ENCODE assay signal across 21 cellular contexts in the genomic region with DNA sequence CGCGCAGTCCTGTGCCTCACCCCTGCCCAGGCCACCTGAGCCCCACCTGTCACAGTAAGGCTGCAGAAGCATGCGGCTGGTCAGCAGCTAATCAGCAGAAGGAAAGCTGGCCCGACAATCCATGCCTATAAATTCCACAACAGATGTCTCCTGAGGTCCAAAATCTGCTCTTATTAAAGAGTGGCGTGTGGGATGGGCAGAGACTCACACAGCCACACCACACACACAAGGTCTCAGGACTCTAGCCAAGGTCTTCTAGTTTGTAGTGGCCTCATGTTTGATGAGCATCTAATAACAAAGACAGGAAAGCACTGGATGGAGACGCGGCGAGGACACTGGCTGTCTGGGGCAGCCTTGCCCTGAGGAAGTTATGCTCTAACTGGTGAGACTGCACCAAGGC. TPM values are rescaled to one million over a fixed set of nuclear protein-coding genes. Genes with fewer than 3 reads are reported as not detected.
A peak's percentile ranks its signal among the peaks of the same experiment; 100 is the strongest.
DNase-seq lines count a peak whose midpoint lies in the region; ATAC-seq, FAIRE-seq and TF ChIP-seq lines count a peak whose summit lies in the region.
"Had no signal": no experiment of that assay in that cellular context is flagged by ENCODE, and none has a peak within 500 bp of the region (broad histone marks: within the 10 kb centered on the region; RNA-seq: fewer than 3 reads in every experiment).

No MANE protein-coding gene starts in this region.

- FAIRE-seq in HTR-8/SVneo (lab: Jason Lieb, UNC) = no peak
- FAIRE-seq: TTC549 had no signal

- H4K20me1 ChIP-seq in osteoblast (ENCODE audit: insufficient read depth, low read length) = peaks cover 90% of the 10 kb centered on the region

- no peak overlapping the region for H3K27ac ChIP-seq in CD8-positive, alpha-beta memory T cell (ENCODE audit: low read depth, low read length)
- no peak overlapping the region for H3K27ac ChIP-seq in osteoblast (ENCODE audit: low read depth, low read length)
- H3K27ac ChIP-seq: foreskin keratinocyte, left ventricle myocardium inferior had no signal

- no peak for DNase-seq in activated CD8-positive, alpha-beta T cell treated with anti-CD3 and anti-CD28 coated beads for 36 hours
- DNase-seq in activated CD8-positive, alpha-beta T cell treated with anti-CD3 and anti-CD28 coated beads, Interleukin-2, amount 10 ng/mL, durations not matched to agents 7 days and 5 days = no peak
- no peak for DNase-seq in CD8-positive, alpha-beta memory T cell
- no peak for DNase-seq in activated naive CD8-positive, alpha-beta T cell treated with anti-CD3 and anti-CD28 coated beads for 36 hours
- no peak for DNase-seq in naive thymus-derived CD8-positive, alpha-beta T cell
- DNase-seq in HTR-8/SVneo (ENCODE audit: insufficient read length, low spot score) (no peak), osteoblast (ENCODE audit: insufficient read length, low spot score, missing footprints) (no peak)
- DNase-seq: ACHN; activated naive CD4-positive, alpha-beta T cell treated with anti-CD3 and anti-CD28 coated beads, Interleukin-2, amount 10 ng/mL, durations not matched to agents 7 days and 5 days; effector CD8-positive, alpha-beta T cell; foreskin keratinocyte; left ventricle myocardium inferior; NCI-H1048; NCI-H187 treated with DMSO at 0.1 percent for 48 hours; NCI-H748 treated with DMSO at 0.1 percent for 48 hours; OCI-M1; SHP77; SW 1271 had no signal

- no peak for ATAC-seq in activated CD8-positive, alpha-beta T cell treated with anti-CD3 and anti-CD28 coated beads for 36 hours
- no peak for ATAC-seq in activated CD8-positive, alpha-beta T cell treated with anti-CD3 and anti-CD28 coated beads, Interleukin-2, amount 10 ng/mL, durations not matched to agents 7 days and 5 days
- ATAC-seq in naive thymus-derived CD8-positive, alpha-beta T cell = no peak
- no peak for ATAC-seq in HG02588 (IDR thresholded peaks at IDR 0.05; ENCODE audit: unreplicated experiment)
- ATAC-seq: foreskin keratinocyte had no signal

- H3K27ac Mint-ChIP-seq in activated CD8-positive, alpha-beta T cell treated with anti-CD3 and anti-CD28 coated beads for 36 hours = peak overlapping the region; percentile 46
- no peak overlapping the region for H3K27ac Mint-ChIP-seq in activated CD8-positive, alpha-beta T cell treated with anti-CD3 and anti-CD28 coated beads, Interleukin-2, amount 10 ng/mL, durations not matched to agents 7 days and 5 days
- H3K27ac Mint-ChIP-seq in CD8-positive, alpha-beta memory T cell = peak overlapping the region in 5 of 8 donors; percentile 47 to 69 (median 66)
- H3K27ac Mint-ChIP-seq in activated naive CD8-positive, alpha-beta T cell treated with anti-CD3 and anti-CD28 coated beads for 36 hours = no peak overlapping the region
- peak overlapping the region in 7 of 10 donors; percentile 31 to 91 (median 74) for H3K27ac Mint-ChIP-seq in naive thymus-derived CD8-positive, alpha-beta T cell
- H3K27ac Mint-ChIP-seq: activated naive CD4-positive, alpha-beta T cell treated with anti-CD3 and anti-CD28 coated beads, Interleukin-2, amount 10 ng/mL, durations not matched to agents 7 days and 5 days had no signal

- H3K4me1 Mint-ChIP-seq in activated CD8-positive, alpha-beta T cell treated with anti-CD3 and anti-CD28 coated beads for 36 hours (ENCODE audit: low read depth) = peaks cover 55% of the 10 kb centered on the region
- peaks cover 52% of the 10 kb centered on the region for H3K4me1 Mint-ChIP-seq in activated CD8-positive, alpha-beta T cell treated with anti-CD3 and anti-CD28 coated beads, Interleukin-2, amount 10 ng/mL, durations not matched to agents 7 days and 5 days (ENCODE audit: low read depth)
- H3K4me1 Mint-ChIP-seq in CD8-positive, alpha-beta memory T cell = peaks cover 0 to 53% (median 28%) of the 10 kb centered on the region in 3 donors
- peaks cover 54% of the 10 kb centered on the region for H3K4me1 Mint-ChIP-seq in activated naive CD8-positive, alpha-beta T cell treated with anti-CD3 and anti-CD28 coated beads for 36 hours
- H3K4me1 Mint-ChIP-seq in naive thymus-derived CD8-positive, alpha-beta T cell = peaks cover 22 to 60% (median 49%) of the 10 kb centered on the region in 4 donors

- H2AFZ ChIP-seq in osteoblast (ENCODE audit: low read length) = no peak overlapping the region

- H3K9me3 ChIP-seq in CD8-positive, alpha-beta memory T cell (ENCODE audit: low read length) = no peaks in the 10 kb centered on the region
- no peaks in the 10 kb centered on the region for H3K9me3 ChIP-seq in osteoblast (ENCODE audit: low read depth, low read length)
- H3K9me3 ChIP-seq: left ventricle myocardium inferior had no signal

- H3K4me3 ChIP-seq in CD8-positive, alpha-beta memory T cell (ENCODE audit: low read length) = no peak overlapping the region
- no peak overlapping the region for H3K4me3 ChIP-seq in osteoblast (ENCODE audit: insufficient read depth, low read length)
- H3K4me3 ChIP-seq: left ventricle myocardium inferior had no signal

- CTCF ChIA-PET in activated CD8-positive, alpha-beta T cell treated with anti-CD3 and anti-CD28 coated beads for 36 hours (lab: Charles Lee) = no interaction called here
- CTCF ChIA-PET in activated CD8-positive, alpha-beta T cell treated with anti-CD3 and anti-CD28 coated beads, Interleukin-2, amount 10 ng/mL, durations not matched to agents 7 days and 5 days (lab: Charles Lee) = interaction anchor here (0.7 to 2.6 kb wide), 3 partner anchors 12 to 54 kb away, joined by 3 to 9 read pairs (median 3); no protein-coding TSS in a partner anchor
- CTCF ChIA-PET in CD8-positive, alpha-beta memory T cell (lab: Charles Lee) = interaction anchor here (2.1 kb wide), 1 partner anchor 20 kb away, joined by 6 read pairs; no protein-coding TSS in a partner anchor

- no peak for TF ChIP-seq CTCF in activated CD8-positive, alpha-beta T cell treated with anti-CD3 and anti-CD28 coated beads for 36 hours (IDR thresholded peaks at IDR 0.05)
- no peak for TF ChIP-seq CTCF in osteoblast (IDR thresholded peaks at IDR 0.05; ENCODE audit: extremely low read depth, low read depth, low read length)

- H3K79me2 ChIP-seq in osteoblast (ENCODE audit: insufficient read depth, low read length) = peaks cover 92% of the 10 kb centered on the region

- POLR2A ChIA-PET in activated CD8-positive, alpha-beta T cell treated with anti-CD3 and anti-CD28 coated beads for 36 hours (lab: Charles Lee) = interaction anchor here (1.2 to 3.0 kb wide), 4 partner anchors 11 to 60 kb away, joined by 3 to 15 read pairs (median 6); no protein-coding TSS in a partner anchor
- POLR2A ChIA-PET in activated CD8-positive, alpha-beta T cell treated with anti-CD3 and anti-CD28 coated beads, Interleukin-2, amount 10 ng/mL, durations not matched to agents 7 days and 5 days (lab: Charles Lee) = interaction anchor here (0.5 to 0.6 kb wide), 2 partner anchors 8 to 14 kb away, joined by 3 to 4 read pairs; no protein-coding TSS in a partner anchor
- POLR2A ChIA-PET in CD8-positive, alpha-beta memory T cell (lab: Charles Lee) = no interaction called here
- POLR2A ChIA-PET in naive thymus-derived CD8-positive, alpha-beta T cell (lab: Charles Lee) = interaction anchor here (0.5 to 2.2 kb wide), 4 partner anchors 26 to 161 kb away, joined by 3 to 8 read pairs (median 5); no protein-coding TSS in a partner anchor

- no peaks in the 10 kb centered on the region for H3K9me3 Mint-ChIP-seq in activated CD8-positive, alpha-beta T cell treated with anti-CD3 and anti-CD28 coated beads for 36 hours
- H3K9me3 Mint-ChIP-seq in activated CD8-positive, alpha-beta T cell treated with anti-CD3 and anti-CD28 coated beads, Interleukin-2, amount 10 ng/mL, durations not matched to agents 7 days and 5 days (ENCODE audit: insufficient read depth) = no peaks in the 10 kb centered on the region
- H3K9me3 Mint-ChIP-seq in CD8-positive, alpha-beta memory T cell = peaks cover 0 to 3% (median 0%) of the 10 kb centered on the region in 5 donors
- no peaks in the 10 kb centered on the region for H3K9me3 Mint-ChIP-seq in activated naive CD8-positive, alpha-beta T cell treated with anti-CD3 and anti-CD28 coated beads for 36 hours
- H3K9me3 Mint-ChIP-seq in naive thymus-derived CD8-positive, alpha-beta T cell = no peaks in the 10 kb centered on the region
- H3K9me3 Mint-ChIP-seq: activated naive CD4-positive, alpha-beta T cell treated with anti-CD3 and anti-CD28 coated beads, Interleukin-2, amount 10 ng/mL, durations not matched to agents 7 days and 5 days had no signal

- peaks cover 23% of the 10 kb centered on the region for H3K36me3 Mint-ChIP-seq in activated CD8-positive, alpha-beta T cell treated with anti-CD3 and anti-CD28 coated beads for 36 hours (ENCODE audit: low read depth)
- peaks cover 24% of the 10 kb centered on the region for H3K36me3 Mint-ChIP-seq in activated CD8-positive, alpha-beta T cell treated with anti-CD3 and anti-CD28 coated beads, Interleukin-2, amount 10 ng/mL, durations not matched to agents 7 days and 5 days (ENCODE audit: low read depth)
- peaks cover 0 to 31% (median 10%) of the 10 kb centered on the region in 3 donors for H3K36me3 Mint-ChIP-seq in CD8-positive, alpha-beta memory T cell
- H3K36me3 Mint-ChIP-seq in activated naive CD8-positive, alpha-beta T cell treated with anti-CD3 and anti-CD28 coated beads for 36 hours = peaks cover 30% of the 10 kb centered on the region
- H3K36me3 Mint-ChIP-seq in naive thymus-derived CD8-positive, alpha-beta T cell = peaks cover 0 to 20% (median 2%) of the 10 kb centered on the region in 3 donors

- H3K36me3 ChIP-seq in CD8-positive, alpha-beta memory T cell (ENCODE audit: insufficient read depth, low read length) = no peaks in the 10 kb centered on the region
- H3K36me3 ChIP-seq in osteoblast (ENCODE audit: insufficient read depth, low read length) = peaks cover 3% of the 10 kb centered on the region
- H3K36me3 ChIP-seq: left ventricle myocardium inferior had no signal

- peaks cover 88% of the 10 kb centered on the region for H3K4me1 ChIP-seq in CD8-positive, alpha-beta memory T cell (ENCODE audit: insufficient read depth, low read length)
- peaks cover 16% of the 10 kb centered on the region for H3K4me1 ChIP-seq in osteoblast (ENCODE audit: insufficient read depth, low read length)

- H3K4me3 Mint-ChIP-seq in activated CD8-positive, alpha-beta T cell treated with anti-CD3 and anti-CD28 coated beads for 36 hours = no peak overlapping the region
- H3K4me3 Mint-ChIP-seq in activated CD8-positive, alpha-beta T cell treated with anti-CD3 and anti-CD28 coated beads, Interleukin-2, amount 10 ng/mL, durations not matched to agents 7 days and 5 days = no peak overlapping the region
- H3K4me3 Mint-ChIP-seq in CD8-positive, alpha-beta memory T cell = peak overlapping the region in 6 of 7 donors; percentile 6 to 82 (median 53)
- peak overlapping the region; percentile 15 for H3K4me3 Mint-ChIP-seq in activated naive CD8-positive, alpha-beta T cell treated with anti-CD3 and anti-CD28 coated beads for 36 hours
- H3K4me3 Mint-ChIP-seq in naive thymus-derived CD8-positive, alpha-beta T cell = peak overlapping the region in 8 of 10 donors; percentile 26 to 86 (median 72)
- H3K4me3 Mint-ChIP-seq: activated naive CD4-positive, alpha-beta T cell treated with anti-CD3 and anti-CD28 coated beads, Interleukin-2, amount 10 ng/mL, durations not matched to agents 7 days and 5 days; neural crest cell had no signal

- intact Hi-C loops in activated CD8-positive, alpha-beta T cell treated with anti-CD3 and anti-CD28 coated beads for 36 hours (cut with micrococcal nuclease) = no loop called here

- H3K27me3 Mint-ChIP-seq in activated CD8-positive, alpha-beta T cell treated with anti-CD3 and anti-CD28 coated beads for 36 hours = no peaks in the 10 kb centered on the region
- H3K27me3 Mint-ChIP-seq in activated CD8-positive, alpha-beta T cell treated with anti-CD3 and anti-CD28 coated beads, Interleukin-2, amount 10 ng/mL, durations not matched to agents 7 days and 5 days (ENCODE audit: low read depth) = no peaks in the 10 kb centered on the region
- H3K27me3 Mint-ChIP-seq in CD8-positive, alpha-beta memory T cell = no peaks in the 10 kb centered on the region
- H3K27me3 Mint-ChIP-seq in activated naive CD8-positive, alpha-beta T cell treated with anti-CD3 and anti-CD28 coated beads for 36 hours = no peaks in the 10 kb centered on the region
- H3K27me3 Mint-ChIP-seq in naive thymus-derived CD8-positive, alpha-beta T cell = peaks cover 0 to 2% (median 0%) of the 10 kb centered on the region in 5 donors
- H3K27me3 Mint-ChIP-seq: activated naive CD4-positive, alpha-beta T cell treated with anti-CD3 and anti-CD28 coated beads, Interleukin-2, amount 10 ng/mL, durations not matched to agents 7 days and 5 days had no signal

- no peaks in the 10 kb centered on the region for H3K27me3 ChIP-seq in CD8-positive, alpha-beta memory T cell (ENCODE audit: insufficient read depth, low read length, poor library complexity, severe bottlenecking)
- H3K27me3 ChIP-seq in osteoblast (ENCODE audit: insufficient read depth, low read length) = no peaks in the 10 kb centered on the region
- H3K27me3 ChIP-seq: foreskin keratinocyte had no signal

- no peak overlapping the region for H3K4me2 ChIP-seq in osteoblast (ENCODE audit: insufficient read depth, low read length)

RNA-seq across cellular contexts. Expression of a gene that starts 55.9 kb away (rescaled TPM):
- 100 to 1,000 TPM; 145 to 147 TPM for total RNA-seq in activated CD8-positive, alpha-beta T cell treated with anti-CD3 and anti-CD28 coated beads for 36 hours
- total RNA-seq in activated CD8-positive, alpha-beta T cell treated with anti-CD3 and anti-CD28 coated beads, Interleukin-2, amount 10 ng/mL, durations not matched to agents 7 days and 5 days = 100 to 1,000 TPM; 157 to 175 TPM
- total RNA-seq in CD8-positive, alpha-beta memory T cell = 100 to 1,000 TPM; 130 to 150 TPM
- polyA plus RNA-seq in CD8-positive, alpha-beta memory T cell = 39.8 TPM
- 100 to 1,000 TPM; 129 to 142 TPM for total RNA-seq in activated naive CD8-positive, alpha-beta T cell treated with anti-CD3 and anti-CD28 coated beads for 36 hours
- 100 to 1,000 TPM; 326 to 328 TPM for total RNA-seq in naive thymus-derived CD8-positive, alpha-beta T cell
- 10 to 100 TPM in 2 of 3 donors, 1 to 10 TPM in 1; 8.9 to 61.1 (median 13.9) TPM for polyA plus RNA-seq in naive thymus-derived CD8-positive, alpha-beta T cell
- total RNA-seq in osteoblast = 78.4 and 97.4 TPM in 2 replicates

Comparison
In these comparisons a context has a peak if more than half of its experiments do, and no peak if none do; other contexts are left out.
1. H3K27ac Mint-ChIP-seq: peak in activated CD8-positive, alpha-beta T cell treated with anti-CD3 and anti-CD28 coated beads for 36 hours (single experiment), CD8-positive, alpha-beta memory T cell (5 of 8) and naive thymus-derived CD8-positive, alpha-beta T cell (7 of 10); none in activated CD8-positive, alpha-beta T cell treated with anti-CD3 and anti-CD28 coated beads, Interleukin-2, amount 10 ng/mL, durations not matched to agents 7 days and 5 days (single experiment) and activated naive CD8-positive, alpha-beta T cell treated with anti-CD3 and anti-CD28 coated beads for 36 hours (single experiment).
2. H3K4me3 Mint-ChIP-seq: peak in CD8-positive, alpha-beta memory T cell (6 of 7), activated naive CD8-positive, alpha-beta T cell treated with anti-CD3 and anti-CD28 coated beads for 36 hours (single experiment) and naive thymus-derived CD8-positive, alpha-beta T cell (8 of 10); none in activated CD8-positive, alpha-beta T cell treated with anti-CD3 and anti-CD28 coated beads for 36 hours (single experiment) and activated CD8-positive, alpha-beta T cell treated with anti-CD3 and anti-CD28 coated beads, Interleukin-2, amount 10 ng/mL, durations not matched to agents 7 days and 5 days (single experiment).